In the genomic region with DNA sequence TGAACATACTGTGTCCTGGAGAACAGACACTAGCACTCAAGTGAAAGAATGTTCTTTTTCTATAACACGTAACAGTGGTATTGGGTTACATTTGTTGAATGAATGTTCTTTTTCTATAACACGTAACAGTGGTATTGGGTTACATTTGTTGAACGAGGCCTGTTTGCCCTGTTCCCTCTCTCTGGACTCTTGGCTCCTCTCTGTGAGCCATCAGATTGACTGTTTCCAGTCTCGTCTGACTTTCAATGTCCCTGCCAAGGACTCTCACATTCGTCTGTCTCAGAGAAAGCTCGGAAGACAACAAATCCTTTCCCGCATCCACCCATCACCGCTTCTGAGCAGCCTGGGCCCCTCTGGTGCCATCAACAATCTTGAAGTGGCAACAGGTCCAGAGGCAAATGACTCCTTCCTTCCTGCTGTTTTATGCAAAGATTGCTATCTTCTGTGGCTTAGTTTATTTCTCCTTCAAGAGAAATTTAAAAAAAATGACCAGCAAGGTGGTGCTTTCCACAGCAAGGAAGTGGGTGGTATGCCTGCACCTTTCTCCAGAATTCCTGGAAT, we compare ENCODE assay signal across 2 cellular contexts.
TF ChIP-seq lines count a peak whose summit lies in the region.

No MANE protein-coding gene starts in this region.

TF ChIP-seq in GM23338, 12 proteins besides CTCF, POLR2A, EP300 and RAD21 (continues in another document):
- TF ChIP-seq EZH2phosphoT487 (IDR thresholded peaks at IDR 0.05; ENCODE audit: unreplicated experiment) (no peak), JUNB (IDR thresholded peaks at IDR 0.05; ENCODE audit: unreplicated experiment) (no peak), ZNF114 (CRISPR knock-in tag; IDR thresholded peaks at IDR 0.05) (no peak), ZNF331 (CRISPR knock-in tag; IDR thresholded peaks at IDR 0.05; ENCODE audit: low read depth) (no peak), NANOG (IDR thresholded peaks at IDR 0.05; ENCODE audit: borderline replicate concordance) (no peak), CREB1 (CRISPR knock-in tag; IDR thresholded peaks at IDR 0.05; ENCODE audit: low read depth) (no peak), EZH2 (IDR thresholded peaks at IDR 0.05; ENCODE audit: low read depth, unreplicated experiment) (no peak)
- TF ChIP-seq, protein P1, sequence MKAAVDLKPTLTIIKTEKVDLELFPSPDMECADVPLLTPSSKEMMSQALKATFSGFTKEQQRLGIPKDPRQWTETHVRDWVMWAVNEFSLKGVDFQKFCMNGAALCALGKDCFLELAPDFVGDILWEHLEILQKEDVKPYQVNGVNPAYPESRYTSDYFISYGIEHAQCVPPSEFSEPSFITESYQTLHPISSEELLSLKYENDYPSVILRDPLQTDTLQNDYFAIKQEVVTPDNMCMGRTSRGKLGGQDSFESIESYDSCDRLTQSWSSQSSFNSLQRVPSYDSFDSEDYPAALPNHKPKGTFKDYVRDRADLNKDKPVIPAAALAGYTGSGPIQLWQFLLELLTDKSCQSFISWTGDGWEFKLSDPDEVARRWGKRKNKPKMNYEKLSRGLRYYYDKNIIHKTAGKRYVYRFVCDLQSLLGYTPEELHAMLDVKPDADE (IDR thresholded peaks at IDR 0.05), result no peak
- TF ChIP-seq, protein P2, sequence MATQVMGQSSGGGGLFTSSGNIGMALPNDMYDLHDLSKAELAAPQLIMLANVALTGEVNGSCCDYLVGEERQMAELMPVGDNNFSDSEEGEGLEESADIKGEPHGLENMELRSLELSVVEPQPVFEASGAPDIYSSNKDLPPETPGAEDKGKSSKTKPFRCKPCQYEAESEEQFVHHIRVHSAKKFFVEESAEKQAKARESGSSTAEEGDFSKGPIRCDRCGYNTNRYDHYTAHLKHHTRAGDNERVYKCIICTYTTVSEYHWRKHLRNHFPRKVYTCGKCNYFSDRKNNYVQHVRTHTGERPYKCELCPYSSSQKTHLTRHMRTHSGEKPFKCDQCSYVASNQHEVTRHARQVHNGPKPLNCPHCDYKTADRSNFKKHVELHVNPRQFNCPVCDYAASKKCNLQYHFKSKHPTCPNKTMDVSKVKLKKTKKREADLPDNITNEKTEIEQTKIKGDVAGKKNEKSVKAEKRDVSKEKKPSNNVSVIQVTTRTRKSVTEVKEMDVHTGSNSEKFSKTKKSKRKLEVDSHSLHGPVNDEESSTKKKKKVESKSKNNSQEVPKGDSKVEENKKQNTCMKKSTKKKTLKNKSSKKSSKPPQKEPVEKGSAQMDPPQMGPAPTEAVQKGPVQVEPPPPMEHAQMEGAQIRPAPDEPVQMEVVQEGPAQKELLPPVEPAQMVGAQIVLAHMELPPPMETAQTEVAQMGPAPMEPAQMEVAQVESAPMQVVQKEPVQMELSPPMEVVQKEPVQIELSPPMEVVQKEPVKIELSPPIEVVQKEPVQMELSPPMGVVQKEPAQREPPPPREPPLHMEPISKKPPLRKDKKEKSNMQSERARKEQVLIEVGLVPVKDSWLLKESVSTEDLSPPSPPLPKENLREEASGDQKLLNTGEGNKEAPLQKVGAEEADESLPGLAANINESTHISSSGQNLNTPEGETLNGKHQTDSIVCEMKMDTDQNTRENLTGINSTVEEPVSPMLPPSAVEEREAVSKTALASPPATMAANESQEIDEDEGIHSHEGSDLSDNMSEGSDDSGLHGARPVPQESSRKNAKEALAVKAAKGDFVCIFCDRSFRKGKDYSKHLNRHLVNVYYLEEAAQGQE (IDR thresholded peaks at IDR 0.05; ENCODE audit: unreplicated experiment), result no peak

TF ChIP-seq in H1, 55 proteins besides CTCF, POLR2A, EP300 and RAD21:
- 0 out of 2 replicates have a peak, but pooled peaks have one; percentile 5 for TF ChIP-seq TEAD4 (IDR thresholded peaks at IDR 0.05; ENCODE audit: low read depth, low read length)
- no peak for TF ChIP-seq TAF1 (IDR thresholded peaks at IDR 0.05; ENCODE audit: low read depth, low read length)
TF ChIP-seq in H1: peak in this region for 1.
